In genomic region chr11:11265994-11266606, GRCh38 we compare ENCODE assay signal across 9 cellular contexts.
A peak's percentile ranks its signal among the peaks of the same experiment; 100 is the strongest.
DNase-seq lines count a peak whose midpoint lies in the region; ATAC-seq and TF ChIP-seq lines count a peak whose summit lies in the region.
"Had no signal": no experiment of that assay in that cellular context is flagged by ENCODE, and none has a peak within 500 bp of the region (broad histone marks: within the 10 kb centered on the region; RNA-seq: fewer than 3 reads in every experiment).

No MANE protein-coding gene starts in this region.

- H3K79me2 ChIP-seq in osteoblast (ENCODE audit: insufficient read depth, low read length): no peaks in the 10 kb centered on the region

- H3K36me3 ChIP-seq in osteoblast (ENCODE audit: insufficient read depth, low read length) (no peaks in the 10 kb centered on the region), suprapubic skin (peaks cover 4% of the 10 kb centered on the region)

- CTCF ChIA-PET in activated CD4-positive, alpha-beta memory T cell treated with anti-CD3 and anti-CD28 coated beads, Interleukin-2, amount 10 ng/mL, durations not matched to agents 7 days and 5 days (lab: Charles Lee): interaction anchor here (1.0 to 3.5 kb wide), 3 partner anchors 58 to 239 kb away, joined by 3 to 26 read pairs (median 8); no protein-coding TSS in a partner anchor

- peak; percentile 98 for TF ChIP-seq CTCF in epithelial cell of proximal tubule (conservative IDR thresholded peaks at IDR 0.05; ENCODE audit: low read depth, low read length)
- peak; percentile 89 for TF ChIP-seq CTCF in osteoblast (IDR thresholded peaks at IDR 0.05; ENCODE audit: extremely low read depth, low read depth, low read length)
- TF ChIP-seq CTCF in suprapubic skin (IDR thresholded peaks at IDR 0.05): peak in 1 of 2 donors; percentile 83

- no peak overlapping the region for H3K27ac ChIP-seq in osteoblast (ENCODE audit: low read depth, low read length)
- H3K27ac ChIP-seq in suprapubic skin: no peak overlapping the region

- no peaks in the 10 kb centered on the region for H3K9me3 Mint-ChIP-seq in activated CD4-positive, alpha-beta memory T cell treated with anti-CD3 and anti-CD28 coated beads, Interleukin-2, amount 10 ng/mL, durations not matched to agents 7 days and 5 days
- H3K9me3 Mint-ChIP-seq: T-helper 1 cell treated with Interleukin-12 subunit alpha and Interleukin-12 subunit beta and Interleukin-4 antibody, amounts not matched to agents 30 μg/mL and 1 μg/mL, for 36 hours had no signal

- H3K4me3 ChIP-seq in epithelial cell of proximal tubule (ENCODE audit: low read depth, low read length) (no peak overlapping the region), osteoblast (ENCODE audit: insufficient read depth, low read length) (no peak overlapping the region), suprapubic skin (no peak overlapping the region)

- no peaks in the 10 kb centered on the region for H3K27me3 Mint-ChIP-seq in activated CD4-positive, alpha-beta memory T cell treated with anti-CD3 and anti-CD28 coated beads, Interleukin-2, amount 10 ng/mL, durations not matched to agents 7 days and 5 days

- H3K4me1 ChIP-seq in osteoblast (ENCODE audit: insufficient read depth, low read length) (no peaks in the 10 kb centered on the region), suprapubic skin (peaks cover 9% of the 10 kb centered on the region)

- no peaks in the 10 kb centered on the region for H3K36me3 Mint-ChIP-seq in activated CD4-positive, alpha-beta memory T cell treated with anti-CD3 and anti-CD28 coated beads, Interleukin-2, amount 10 ng/mL, durations not matched to agents 7 days and 5 days (ENCODE audit: low read depth)

- 52% methylated on average over 8 of the region's 8 CpGs for WGBS in suprapubic skin

- no peak for TF ChIP-seq EP300 in suprapubic skin (IDR thresholded peaks at IDR 0.05)

- no peaks in the 10 kb centered on the region for H4K20me1 ChIP-seq in osteoblast (ENCODE audit: insufficient read depth, low read length)

- no peaks in the 10 kb centered on the region for H3K4me1 Mint-ChIP-seq in activated CD4-positive, alpha-beta memory T cell treated with anti-CD3 and anti-CD28 coated beads, Interleukin-2, amount 10 ng/mL, durations not matched to agents 7 days and 5 days

- no peaks in the 10 kb centered on the region for H3K9me3 ChIP-seq in osteoblast (ENCODE audit: low read depth, low read length)
- H3K9me3 ChIP-seq in suprapubic skin: no peaks in the 10 kb centered on the region

- no peak for TF ChIP-seq POLR2A in suprapubic skin (IDR thresholded peaks at IDR 0.05)

- H3K4me2 ChIP-seq in osteoblast (ENCODE audit: insufficient read depth, low read length): no peak overlapping the region

- ATAC-seq in GM21737 (IDR thresholded peaks at IDR 0.05; ENCODE audit: unreplicated experiment): peak; percentile 51
- ATAC-seq in GM18519 (IDR thresholded peaks at IDR 0.05; ENCODE audit: low FRiP score, unreplicated experiment): no peak

- POLR2A ChIA-PET in activated CD4-positive, alpha-beta memory T cell treated with anti-CD3 and anti-CD28 coated beads, Interleukin-2, amount 10 ng/mL, durations not matched to agents 7 days and 5 days (lab: Charles Lee): interaction anchor here (1.3 kb wide), 1 partner anchor 456 kb away, joined by 3 read pairs; no protein-coding TSS in a partner anchor

- H3K27me3 ChIP-seq in osteoblast (ENCODE audit: insufficient read depth, low read length) (peaks cover 4% of the 10 kb centered on the region), suprapubic skin (no peaks in the 10 kb centered on the region)

- no peak overlapping the region for H3K27ac Mint-ChIP-seq in activated CD4-positive, alpha-beta memory T cell treated with anti-CD3 and anti-CD28 coated beads, Interleukin-2, amount 10 ng/mL, durations not matched to agents 7 days and 5 days
- H3K27ac Mint-ChIP-seq: T-helper 1 cell treated with Interleukin-12 subunit alpha and Interleukin-12 subunit beta and Interleukin-4 antibody, amounts not matched to agents 30 μg/mL and 1 μg/mL, for 36 hours had no signal

- no peak overlapping the region for H3K4me3 Mint-ChIP-seq in activated CD4-positive, alpha-beta memory T cell treated with anti-CD3 and anti-CD28 coated beads, Interleukin-2, amount 10 ng/mL, durations not matched to agents 7 days and 5 days
- H3K4me3 Mint-ChIP-seq: T-helper 1 cell treated with Interleukin-12 subunit alpha and Interleukin-12 subunit beta and Interleukin-4 antibody, amounts not matched to agents 30 μg/mL and 1 μg/mL, for 36 hours had no signal

- no peak overlapping the region for H2AFZ ChIP-seq in osteoblast (ENCODE audit: low read length)

- DNase-seq in D341Med (ENCODE audit: low spot score): peak; percentile 64
- peak; percentile 70 for DNase-seq in NCI-H2029 treated with DMSO at 0.1 percent for 48 hours (lab: John Stamatoyannopoulos, UW)
- DNase-seq in activated CD4-positive, alpha-beta memory T cell treated with anti-CD3 and anti-CD28 coated beads, Interleukin-2, amount 10 ng/mL, durations not matched to agents 7 days and 5 days: peak; percentile 68
- DNase-seq in epithelial cell of proximal tubule (ENCODE audit: low read depth): no peak
- DNase-seq in osteoblast (ENCODE audit: insufficient read length, low spot score, missing footprints): peak; percentile 88
- DNase-seq in suprapubic skin (ENCODE audit: low spot score in 2 of 2): no peak

Comparison
In these comparisons a context has a peak if more than half of its experiments do, and no peak if none do; other contexts are left out.
1. DNase-seq: peak in D341Med (single experiment), NCI-H2029 treated with DMSO at 0.1 percent for 48 hours (single experiment), activated CD4-positive, alpha-beta memory T cell treated with anti-CD3 and anti-CD28 coated beads, Interleukin-2, amount 10 ng/mL, durations not matched to agents 7 days and 5 days (single experiment) and osteoblast (single experiment); none in epithelial cell of proximal tubule (single experiment) and suprapubic skin (0 of 2).